17 cellular contexts compared by ENCODE assay signal in genomic region chr4:25351777-25352421, GRCh38. TPM values are rescaled to one million over a fixed set of nuclear protein-coding genes. Genes with fewer than 3 reads are reported as not detected.
DNase-seq lines count a peak whose midpoint lies in the region; FAIRE-seq and TF ChIP-seq lines count a peak whose summit lies in the region.
"Had no signal": no experiment of that assay in that cellular context is flagged by ENCODE, and none has a peak within 500 bp of the region (broad histone marks: within the 10 kb centered on the region; RNA-seq: fewer than 3 reads in every experiment).

No MANE protein-coding gene starts in this region.

- no peak overlapping the region; the same call in 1 of the 2 replicates for H3K9ac ChIP-seq in SK-N-SH

- peaks cover under 1% of the 10 kb centered on the region for H3K4me1 Mint-ChIP-seq in activated T-helper 1 cell treated with anti-CD3 and anti-CD28 coated beads, Interleukin-12 subunit alpha, Interleukin-12 subunit beta, Interleukin-2, Interleukin-4 antibody, amounts not matched to agents 30 ng/mL and 10 ng/mL and 1 ng/mL, durations not matched to agents 14 hours and 24 hours and 36 hours (ENCODE audit: low read depth)
- H3K4me1 Mint-ChIP-seq: activated CD4-positive, alpha-beta memory T cell treated with anti-CD3 and anti-CD28 coated beads, Interleukin-2, amount 10 ng/mL, durations not matched to agents 7 days and 5 days; neural crest cell had no signal

- H3K4me1 ChIP-seq in SK-N-SH (ENCODE audit: control insufficient read depth in 1 of 2, insufficient read depth in 2 of 2, low read depth in 1 of 2, low read length in 1 of 2) (peaks cover 0 to 6% of the 10 kb centered on the region in 2 experiments; a peak in 1 of 4 replicates), spleen (no peaks in the 10 kb centered on the region)
- H3K4me1 ChIP-seq: gastrocnemius medialis, testis had no signal

- intact Hi-C loops in spleen (cut with DNase I; ENCODE audit: low total_unique reads): no loop called here
- intact Hi-C loops in activated T-helper 1 cell treated with anti-CD3 and anti-CD28 coated beads, Interleukin-12 subunit alpha, Interleukin-12 subunit beta, Interleukin-2, Interleukin-4 antibody, amounts not matched to agents 30 ng/mL and 10 ng/mL and 1 ng/mL, durations not matched to agents 14 hours and 24 hours and 36 hours (cut with micrococcal nuclease): no loop called here

- peak; percentile 90 for FAIRE-seq in H54 (lab: Jason Lieb, UNC)

- no peaks in the 10 kb centered on the region for H4K20me1 ChIP-seq in SK-N-SH (ENCODE audit: insufficient read depth)

- TF ChIP-seq POLR2A in H54 (IDR thresholded peaks at IDR 0.05; ENCODE audit: low read depth, low read length) (no peak), spleen (IDR thresholded peaks at IDR 0.05) (no peak)

- H3K36me3 Mint-ChIP-seq in activated T-helper 1 cell treated with anti-CD3 and anti-CD28 coated beads, Interleukin-12 subunit alpha, Interleukin-12 subunit beta, Interleukin-2, Interleukin-4 antibody, amounts not matched to agents 30 ng/mL and 10 ng/mL and 1 ng/mL, durations not matched to agents 14 hours and 24 hours and 36 hours (ENCODE audit: low read depth): peaks cover 4% of the 10 kb centered on the region

- H3K4me3 Mint-ChIP-seq in activated T-helper 1 cell treated with anti-CD3 and anti-CD28 coated beads, Interleukin-12 subunit alpha, Interleukin-12 subunit beta, Interleukin-2, Interleukin-4 antibody, amounts not matched to agents 30 ng/mL and 10 ng/mL and 1 ng/mL, durations not matched to agents 14 hours and 24 hours and 36 hours: no peak overlapping the region
- H3K4me3 Mint-ChIP-seq: activated CD4-positive, alpha-beta memory T cell treated with anti-CD3 and anti-CD28 coated beads, Interleukin-2, amount 10 ng/mL, durations not matched to agents 7 days and 5 days; neural crest cell had no signal

- TF ChIP-seq CTCF in SK-N-SH (IDR thresholded peaks at IDR 0.05) (no peak), spleen (IDR thresholded peaks at IDR 0.05 in 8 of 11, conservative IDR thresholded peaks at IDR 0.05 in 3 of 11) (no peak)

- H3K27ac Mint-ChIP-seq in activated T-helper 1 cell treated with anti-CD3 and anti-CD28 coated beads, Interleukin-12 subunit alpha, Interleukin-12 subunit beta, Interleukin-2, Interleukin-4 antibody, amounts not matched to agents 30 ng/mL and 10 ng/mL and 1 ng/mL, durations not matched to agents 14 hours and 24 hours and 36 hours: no peak overlapping the region
- H3K27ac Mint-ChIP-seq: activated CD4-positive, alpha-beta memory T cell treated with anti-CD3 and anti-CD28 coated beads, Interleukin-2, amount 10 ng/mL, durations not matched to agents 7 days and 5 days had no signal

- H3K36me3 ChIP-seq in SK-N-SH (replicated peaks in 1 of 2; ENCODE audit: control insufficient read depth in 1 of 2, insufficient read depth in 2 of 2, low read length in 1 of 2) (peaks cover 0 to 4% of the 10 kb centered on the region in 2 experiments), spleen (peaks cover 0 to 54% (median 5%) of the 10 kb centered on the region in 6 donors)

- H3K4me2 ChIP-seq in SK-N-SH: peak overlapping the region; percentile 46; the same call in 1 of the 2 replicates

- H3F3A ChIP-seq in SK-N-SH (replicated peaks; ENCODE audit: insufficient read depth): no peaks in the 10 kb centered on the region

- H3K79me2 ChIP-seq in SK-N-SH (ENCODE audit: insufficient read depth): no peaks in the 10 kb centered on the region

- 51% methylated on average over 4 of the region's 4 CpGs for WGBS in SK-N-SH (ENCODE audit: low lambda C conversion rate)
- whole genome bisulfite sequencing in spleen, 5 donors: 79 to 90% (median 81%) methylated on average over 4 of the region's 4 CpGs

- no peaks in the 10 kb centered on the region for H3K9me3 Mint-ChIP-seq in activated T-helper 1 cell treated with anti-CD3 and anti-CD28 coated beads, Interleukin-12 subunit alpha, Interleukin-12 subunit beta, Interleukin-2, Interleukin-4 antibody, amounts not matched to agents 30 ng/mL and 10 ng/mL and 1 ng/mL, durations not matched to agents 14 hours and 24 hours and 36 hours
- H3K9me3 Mint-ChIP-seq: activated CD4-positive, alpha-beta memory T cell treated with anti-CD3 and anti-CD28 coated beads, Interleukin-2, amount 10 ng/mL, durations not matched to agents 7 days and 5 days; neural crest cell had no signal

- H3K9me3 ChIP-seq in SK-N-SH (no peaks in the 10 kb centered on the region), spleen (no peaks in the 10 kb centered on the region)
- H3K9me3 ChIP-seq: gastrocnemius medialis, testis had no signal

- H3K27me3 Mint-ChIP-seq in activated T-helper 1 cell treated with anti-CD3 and anti-CD28 coated beads, Interleukin-12 subunit alpha, Interleukin-12 subunit beta, Interleukin-2, Interleukin-4 antibody, amounts not matched to agents 30 ng/mL and 10 ng/mL and 1 ng/mL, durations not matched to agents 14 hours and 24 hours and 36 hours (ENCODE audit: insufficient read depth): no peaks in the 10 kb centered on the region
- H3K27me3 Mint-ChIP-seq: activated CD4-positive, alpha-beta memory T cell treated with anti-CD3 and anti-CD28 coated beads, Interleukin-2, amount 10 ng/mL, durations not matched to agents 7 days and 5 days had no signal

- H3K27me3 ChIP-seq in SK-N-SH (ENCODE audit: insufficient read depth): no peaks in the 10 kb centered on the region
- no peaks in the 10 kb centered on the region for H3K27me3 ChIP-seq in spleen (replicated peaks in 1 of 7)
- H3K27me3 ChIP-seq: gastrocnemius medialis, testis had no signal

- H3K27ac ChIP-seq in SK-N-SH (ENCODE audit: low read depth in 2 of 2, low read length in 1 of 2) (peak overlapping the region in 1 of 2 experiments; percentile 5; a peak in 2 of 4 replicates), spleen (no peak overlapping the region)
- H3K27ac ChIP-seq: gastrocnemius medialis, HL-60, testis had no signal

- H2AFZ ChIP-seq in SK-N-SH (ENCODE audit: low read depth): peak overlapping the region; percentile 11; the same call in 1 of the 2 replicates

- H3K9me2 ChIP-seq in SK-N-SH: no peaks in the 10 kb centered on the region

- DNase-seq in H54 (ENCODE audit: insufficient read length, low spot score): peak; percentile 18
- no peak for DNase-seq in SK-N-SH
- DNase-seq in fibroblast of peridontal ligament (ENCODE audit: extremely low read depth): peak; percentile 18
- peak; percentile 80 for DNase-seq in renal cortical epithelial cell (ENCODE audit: low read depth)
- DNase-seq in HuH-7 (ENCODE audit: low spot score): no peak
- no peak for DNase-seq in spleen
- DNase-seq in activated T-helper 1 cell treated with anti-CD3 and anti-CD28 coated beads, Interleukin-12 subunit alpha, Interleukin-12 subunit beta, Interleukin-2, Interleukin-4 antibody, amounts not matched to agents 30 ng/mL and 10 ng/mL and 1 ng/mL, durations not matched to agents 14 hours and 24 hours and 36 hours (ENCODE audit: low spot score): no peak
- no peak for DNase-seq in NCI-H446 treated with DMSO at 0.1 percent for 48 hours (lab: John Stamatoyannopoulos, UW)
- DNase-seq: activated CD4-positive, alpha-beta memory T cell treated with anti-CD3 and anti-CD28 coated beads, Interleukin-2, amount 10 ng/mL, durations not matched to agents 7 days and 5 days; activated gamma-delta T cell; DMS 273 treated with DMSO at 0.1 percent for 48 hours; gastrocnemius medialis; NCI-H1105 treated with DMSO at 0.1 percent for 48 hours; NCI-H446; testis had no signal

- CTCF ChIA-PET in SK-N-SH (lab: Yijun Ruan, JAX): interaction anchor here (1.3 to 2.9 kb wide), 2 partner anchors 15 to 40 kb away, joined by 4 to 14 read pairs; no protein-coding TSS in a partner anchor

- H3K4me3 ChIP-seq in SK-N-SH (ENCODE audit: low read depth in 2 of 2, low read length in 1 of 2) (no peak overlapping the region), spleen (no peak overlapping the region)
- H3K4me3 ChIP-seq: gastrocnemius medialis, testis had no signal

- TF ChIP-seq EP300 in SK-N-SH (IDR thresholded peaks at IDR 0.05; ENCODE audit: borderline replicate concordance in 1 of 2, low read depth in 1 of 2, low read length in 1 of 2): no peak

- TF ChIP-seq RAD21 in SK-N-SH (IDR thresholded peaks at IDR 0.05; ENCODE audit: low read length): no peak

- POLR2A ChIA-PET in SK-N-SH (lab: Yijun Ruan, JAX): no interaction called here

TF ChIP-seq in SK-N-SH, 30 proteins besides CTCF, POLR2A, EP300 and RAD21 (continues in another document):
- TF ChIP-seq RXRA (IDR thresholded peaks at IDR 0.05; ENCODE audit: borderline replicate concordance, low read depth) (no peak), FOSL2 (IDR thresholded peaks at IDR 0.05; ENCODE audit: borderline replicate concordance, low read depth) (peak; percentile 34; the same call in 1 of the 2 replicates), FOXM1 (IDR thresholded peaks at IDR 0.05; ENCODE audit: low read depth) (no peak), RFX5 (IDR thresholded peaks at IDR 0.05; ENCODE audit: low read length) (no peak)

RNA-seq across cellular contexts. Expression of gene ANAPC4, which starts 25.2 kb away (rescaled TPM):
- polyA plus RNA-seq in SK-N-SH (2012; rRNA removed) (7.7 and 11.7 TPM in 2 replicates), spleen (10 to 100 TPM; 25.5 to 51.5 (median 32.1) TPM)
- 7.1 and 7.8 TPM in 2 replicates for polyA plus RNA-seq in SK-N-SH (2012; cell fraction: cytosol; rRNA removed)
- 20.3 and 38.8 TPM in 2 replicates for polyA plus RNA-seq in SK-N-SH (2012; cell fraction: nucleus; rRNA removed)
- total RNA-seq in renal cortical epithelial cell (26.2 and 43.6 TPM in 2 replicates), spleen (10 to 100 TPM; 32.6 to 58.9 (median 44.0) TPM)
- 36.0 and 39.9 TPM in 2 replicates for total RNA-seq in activated T-helper 1 cell treated with anti-CD3 and anti-CD28 coated beads, Interleukin-12 subunit alpha, Interleukin-12 subunit beta, Interleukin-2, Interleukin-4 antibody, amounts not matched to agents 30 ng/mL and 10 ng/mL and 1 ng/mL, durations not matched to agents 14 hours and 24 hours and 36 hours

RNA-seq across cellular contexts. Expression of gene ZCCHC4, which starts 39.3 kb away (rescaled TPM):
- polyA plus RNA-seq in SK-N-SH (2012; rRNA removed) (4.8 and 7.5 TPM in 2 replicates), spleen (1 to 10 TPM; 5.6 to 6.0 (median 5.9) TPM)
- polyA plus RNA-seq in SK-N-SH (2012; cell fraction: cytosol; rRNA removed): 4.6 and 5.1 TPM in 2 replicates
- polyA plus RNA-seq in SK-N-SH (2012; cell fraction: nucleus; rRNA removed): 11.8 and 18.3 TPM in 2 replicates
- total RNA-seq in renal cortical epithelial cell (10.6 and 13.6 TPM in 2 replicates), spleen (10 to 100 TPM; 10.5 to 14.7 (median 13.2) TPM)
- 13.5 and 15.3 TPM in 2 replicates for total RNA-seq in activated T-helper 1 cell treated with anti-CD3 and anti-CD28 coated beads, Interleukin-12 subunit alpha, Interleukin-12 subunit beta, Interleukin-2, Interleukin-4 antibody, amounts not matched to agents 30 ng/mL and 10 ng/mL and 1 ng/mL, durations not matched to agents 14 hours and 24 hours and 36 hours

Comparison
In these comparisons a context has a peak if more than half of its experiments do, and no peak if none do; other contexts are left out.
1. DNase-seq: peak in H54 (single experiment), fibroblast of peridontal ligament (single experiment) and renal cortical epithelial cell (single experiment); none in SK-N-SH (single experiment), HuH-7 (single experiment), spleen (single experiment), activated T-helper 1 cell treated with anti-CD3 and anti-CD28 coated beads, Interleukin-12 subunit alpha, Interleukin-12 subunit beta, Interleukin-2, Interleukin-4 antibody, amounts not matched to agents 30 ng/mL and 10 ng/mL and 1 ng/mL, durations not matched to agents 14 hours and 24 hours and 36 hours (single experiment) and NCI-H446 treated with DMSO at 0.1 percent for 48 hours (single experiment).